8 cellular contexts compared by ENCODE assay signal in the genomic region with DNA sequence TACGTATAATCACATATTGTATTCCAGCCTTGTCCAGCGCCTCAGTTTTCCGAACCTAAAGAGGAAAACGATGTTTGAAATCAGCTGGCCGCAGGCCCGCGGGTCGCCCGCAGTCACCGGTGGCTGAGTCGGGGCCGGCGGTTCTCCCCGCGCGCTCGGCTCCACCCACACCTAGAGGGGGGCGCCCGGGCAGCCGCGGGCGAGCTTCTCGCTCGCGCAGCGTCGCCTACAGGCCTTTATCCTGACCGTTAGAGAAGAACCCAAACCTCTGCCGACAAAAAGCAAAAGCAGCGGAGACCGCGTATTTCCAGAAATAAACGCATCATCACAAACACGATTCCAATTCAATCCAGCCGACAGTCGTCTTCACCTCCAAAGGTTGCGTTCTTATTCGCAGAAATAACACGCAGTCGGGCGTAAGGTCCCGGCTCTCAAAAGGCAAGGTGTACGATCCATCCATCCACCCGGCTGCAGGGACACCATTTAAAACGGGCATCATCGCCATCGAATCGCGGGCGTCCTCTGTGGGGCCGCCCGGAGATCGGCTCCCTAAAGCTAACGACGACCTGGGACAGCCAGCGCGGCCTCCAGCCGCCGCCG. TPM values are rescaled to one million over a fixed set of nuclear protein-coding genes. Genes with fewer than 3 reads are reported as not detected.
A peak's percentile ranks its signal among the peaks of the same experiment; 100 is the strongest.
DNase-seq lines count a peak whose midpoint lies in the region; ATAC-seq and TF ChIP-seq lines count a peak whose summit lies in the region.

No MANE protein-coding gene starts in this region.

- peak overlapping the region; percentile 80 to 92 for H3K4me3 ChIP-seq in gastroesophageal sphincter

- peak overlapping the region; percentile 97 to 99 (median 97) for H3K27ac ChIP-seq in gastroesophageal sphincter
- peak overlapping the region; percentile 94 for H3K27ac ChIP-seq in temporal lobe (ENCODE audit: low read depth, low read length)

- peaks cover 0 to 5% of the 10 kb centered on the region in 2 donors for H3K36me3 ChIP-seq in gastroesophageal sphincter

- peak; percentile 86 for ATAC-seq in gastroesophageal sphincter

- peak; percentile 67 for TF ChIP-seq CTCF in LNCAP (IDR thresholded peaks at IDR 0.05)
- TF ChIP-seq CTCF in gastroesophageal sphincter (IDR thresholded peaks at IDR 0.05), result peak; percentile 17 to 72 (median 56)

- 0 to 1% methylated on average over 3 to 19 of the region's 60 CpGs for WGBS in gastroesophageal sphincter (ENCODE audit: low coverage in 1 of 2), 2 donors

- peaks cover 8 to 62% (median 22%) of the 10 kb centered on the region in 3 donors for H3K4me1 ChIP-seq in gastroesophageal sphincter

- TF ChIP-seq POLR2A in gastroesophageal sphincter (IDR thresholded peaks at IDR 0.05), result no peak

- no peaks in the 10 kb centered on the region for H3K9me3 ChIP-seq in gastroesophageal sphincter

- H3K27me3 ChIP-seq in gastroesophageal sphincter, result no peaks in the 10 kb centered on the region

- TF ChIP-seq EP300 in gastroesophageal sphincter (IDR thresholded peaks at IDR 0.05), result no peak

- DNase-seq in Daoy (ENCODE audit: low read depth) (peak; percentile 75), H4 (ENCODE audit: low spot score) (peak; percentile 61), SHP77 (lab: John Stamatoyannopoulos, UW) (peak; percentile 68 to 88), nucleus accumbens (lab: John Stamatoyannopoulos, UW) (peak in 53 of 56 donors; percentile 21 to 85 (median 67))
- DNase-seq in activated naive CD4-positive, alpha-beta T cell (lab: John Stamatoyannopoulos, UW), result peak; percentile 26 to 66 (median 44)

RNA-seq across cellular contexts. Expression of gene NIPBL, which starts 0.7 kb away (rescaled TPM):
- total RNA-seq in Daoy (2014; rRNA removed; shearing (Covaris generic)), result 11.1 and 17.9 TPM in 2 replicates
- total RNA-seq in H4 (2014; rRNA removed; shearing (Covaris generic)), result 7.4 and 14.0 TPM in 2 replicates
- total RNA-seq in gastroesophageal sphincter, result 10 to 100 TPM; 44.9 to 59.4 (median 51.7) TPM
- 53.4 TPM for total RNA-seq in temporal lobe

Comparison
In these comparisons a context has a peak if more than half of its experiments do, and no peak if none do; other contexts are left out.
1. Peak in every context shown above with its lines: DNase-seq, ATAC-seq, H3K4me3 ChIP-seq and H3K27ac ChIP-seq.